ENCODE assay signal across 22 cellular contexts in genomic region chr7:32200593-32200992, GRCh38.
"Had no signal": no experiment of that assay in that cellular context is flagged by ENCODE, and none has a peak within 500 bp of the region (broad histone marks: within the 10 kb centered on the region; RNA-seq: fewer than 3 reads in every experiment).

No MANE protein-coding gene starts in this region.

- H3K36me3 Mint-ChIP-seq: IgD-negative memory B cell, T-cell had no signal

- H3K4me2 ChIP-seq: SK-N-SH had no signal

- H3K27ac Mint-ChIP-seq: IgD-negative memory B cell, T-cell had no signal

- H3K9me3 ChIP-seq: SK-N-SH had no signal

- DNase-seq: KBM-7, MV-4-11, NCI-H1048, NCI-H1105 treated with DMSO at 0.1 percent for 48 hours, NCI-H1417 treated with DMSO at 0.1 percent for 48 hours, NCI-H146, NCI-H1694 treated with DMSO at 0.1 percent for 48 hours, NCI-H2029, NCI-H2081 treated with DMSO at 0.1 percent for 48 hours, NCI-H2227 treated with DMSO at 0.1 percent for 48 hours, NCI-H510A, NCI-H524 treated with DMSO at 0.1 percent for 48 hours, NCI-H69, NCI-H774, PC-3, SHP77, SK-N-SH, SW 1271, T-cell had no signal

- H3K4me1 Mint-ChIP-seq: IgD-negative memory B cell, T-cell had no signal

- H3K9me2 ChIP-seq: SK-N-SH had no signal

- H3K4me3 Mint-ChIP-seq: IgD-negative memory B cell, T-cell had no signal

- H3K27me3 Mint-ChIP-seq: IgD-negative memory B cell, T-cell had no signal

- H3K27ac ChIP-seq: RWPE1 had no signal

- ATAC-seq: Panc1, PC-3, T-cell had no signal
